26 cellular contexts compared by ENCODE assay signal in genomic region chr16:79079656-79080420, GRCh38.
"Had no signal": no experiment of that assay in that cellular context is flagged by ENCODE, and none has a peak within 500 bp of the region (broad histone marks: within the 10 kb centered on the region; RNA-seq: fewer than 3 reads in every experiment).

No MANE protein-coding gene starts in this region.

- ATAC-seq: activated naive CD4-positive, alpha-beta T cell treated with anti-CD3 and anti-CD28 coated beads, Interleukin-2, amount 50 U/mL, for 72 hours; gastroesophageal sphincter; heart right ventricle; T-helper 17 cell had no signal

- H3K4me3 Mint-ChIP-seq: activated B cell treated with CpG ODN at 0.5 μM for 24 hours; activated CD4-positive, alpha-beta T cell treated with anti-CD3 and anti-CD28 coated beads, Interleukin-2, amount 10 ng/mL, durations not matched to agents 7 days and 5 days; activated naive CD4-positive, alpha-beta T cell treated with anti-CD3 and anti-CD28 coated beads, Interleukin-2, amount 10 ng/mL, durations not matched to agents 7 days and 5 days; activated naive CD8-positive, alpha-beta T cell treated with anti-CD3 and anti-CD28 coated beads, Interleukin-2, amount 10 ng/mL, durations not matched to agents 7 days and 5 days; activated T-cell treated with anti-CD3 and anti-CD28 coated beads, Interleukin-2, amount 50 U/mL, for 24 hours; activated T-helper 1 cell treated with anti-CD3 and anti-CD28 coated beads, Interleukin-12 subunit alpha, Interleukin-12 subunit beta, Interleukin-2, Interleukin-4 antibody, amounts not matched to agents 30 ng/mL and 10 ng/mL and 1 ng/mL, durations not matched to agents 14 hours and 24 hours and 36 hours; central memory CD8-positive, alpha-beta T cell; T-helper 17 cell; T-helper 2 cell treated with Interferon-gamma antibody and Interleukin-4, amounts not matched to agents 5 μg/mL and 100 μg/mL, for 36 hours had no signal

- H3K27ac Mint-ChIP-seq: activated B cell treated with CpG ODN at 0.5 μM for 24 hours; activated CD4-positive, alpha-beta T cell treated with anti-CD3 and anti-CD28 coated beads, Interleukin-2, amount 10 ng/mL, durations not matched to agents 7 days and 5 days; activated naive CD4-positive, alpha-beta T cell treated with anti-CD3 and anti-CD28 coated beads, Interleukin-2, amount 10 ng/mL, durations not matched to agents 7 days and 5 days; activated naive CD8-positive, alpha-beta T cell treated with anti-CD3 and anti-CD28 coated beads, Interleukin-2, amount 10 ng/mL, durations not matched to agents 7 days and 5 days; activated T-cell treated with anti-CD3 and anti-CD28 coated beads, Interleukin-2, amount 50 U/mL, for 24 hours; activated T-helper 1 cell treated with anti-CD3 and anti-CD28 coated beads, Interleukin-12 subunit alpha, Interleukin-12 subunit beta, Interleukin-2, Interleukin-4 antibody, amounts not matched to agents 30 ng/mL and 10 ng/mL and 1 ng/mL, durations not matched to agents 14 hours and 24 hours and 36 hours; T-helper 17 cell; T-helper 2 cell treated with Interferon-gamma antibody and Interleukin-4, amounts not matched to agents 5 μg/mL and 100 μg/mL, for 36 hours had no signal

- DNase-seq: activated B cell treated with CpG ODN at 0.5 μM for 24 hours; activated CD4-positive, alpha-beta T cell treated with anti-CD3 and anti-CD28 coated beads for 4 hours; activated CD4-positive, alpha-beta T cell treated with anti-CD3 and anti-CD28 coated beads, Interleukin-2, amount 10 ng/mL, durations not matched to agents 7 days and 5 days; activated CD4-positive, alpha-beta T cell treated with anti-CD3 and anti-CD28 coated beads, Interleukin-2, amount 50 U/mL, for 4 hours; activated CD4-positive, CD25-positive, alpha-beta regulatory T cell treated with anti-CD3 and anti-CD28 coated beads, Interleukin-2, amount 50 U/mL, for 72 hours; activated CD8-positive, alpha-beta memory T cell treated with anti-CD3 and anti-CD28 coated beads, Interleukin-2, amount 50 U/mL, for 48 hours; activated gamma-delta T cell; activated naive CD4-positive, alpha-beta T cell; activated naive CD4-positive, alpha-beta T cell treated with anti-CD3 and anti-CD28 coated beads, Interleukin-2, amount 10 ng/mL, durations not matched to agents 7 days and 5 days; activated naive CD8-positive, alpha-beta T cell treated with anti-CD3 and anti-CD28 coated beads, Interleukin-2, amount 10 ng/mL, durations not matched to agents 7 days and 5 days; activated T-cell treated with anti-CD3 and anti-CD28 coated beads for 4 hours; activated T-cell treated with anti-CD3 and anti-CD28 coated beads, Interleukin-2, amount 50 U/mL, for 24 hours; brain microvascular endothelial cell; colonic mucosa; effector CD8-positive, alpha-beta T cell; esophagus squamous epithelium; foreskin melanocyte; heart right ventricle; T-helper 17 cell; T1000; WERI-Rb-1 had no signal

- H3K27me3 Mint-ChIP-seq: central memory CD8-positive, alpha-beta T cell had no signal

- H3K36me3 Mint-ChIP-seq: activated naive CD4-positive, alpha-beta T cell treated with anti-CD3 and anti-CD28 coated beads, Interleukin-2, amount 10 ng/mL, durations not matched to agents 7 days and 5 days had no signal

- H3K9me3 Mint-ChIP-seq: activated B cell treated with CpG ODN at 0.5 μM for 24 hours; activated CD4-positive, alpha-beta T cell treated with anti-CD3 and anti-CD28 coated beads, Interleukin-2, amount 10 ng/mL, durations not matched to agents 7 days and 5 days; activated naive CD4-positive, alpha-beta T cell treated with anti-CD3 and anti-CD28 coated beads, Interleukin-2, amount 10 ng/mL, durations not matched to agents 7 days and 5 days; activated naive CD4-positive, alpha-beta T cell treated with anti-CD3 and anti-CD28 coated beads, Interleukin-2, amount 50 U/mL, for 72 hours; activated T-cell treated with anti-CD3 and anti-CD28 coated beads, Interleukin-2, amount 50 U/mL, for 24 hours; central memory CD8-positive, alpha-beta T cell; T-helper 2 cell treated with Interferon-gamma antibody and Interleukin-4, amounts not matched to agents 5 μg/mL and 100 μg/mL, for 36 hours had no signal
